31 cellular contexts compared by ENCODE assay signal in genomic region chr3:10645800-10646199, GRCh38.
"Had no signal": no experiment of that assay in that cellular context is flagged by ENCODE, and none has a peak within 500 bp of the region (broad histone marks: within the 10 kb centered on the region; RNA-seq: fewer than 3 reads in every experiment).

No MANE protein-coding gene starts in this region.

- H3K4me3 ChIP-seq: MG63, SJCRH30, SK-N-MC had no signal

- H3K9me3 ChIP-seq: MG63, SJCRH30 had no signal

- DNase-seq: activated CD4-positive, alpha-beta T cell treated with anti-CD3 and anti-CD28 coated beads, Interleukin-2, amount 10 ng/mL, durations not matched to agents 24 days and 14 days; activated CD4-positive, alpha-beta T cell treated with anti-CD3 and anti-CD28 coated beads, Interleukin-2, amount 50 U/mL, for 4 hours; activated CD8-positive, alpha-beta T cell treated with anti-CD3 and anti-CD28 coated beads for 36 hours; activated effector memory CD4-positive, alpha-beta T cell treated with anti-CD3 and anti-CD28 coated beads, Interleukin-2, amount 50 U/mL, for 16 hours; activated naive CD4-positive, alpha-beta T cell; activated naive CD4-positive, alpha-beta T cell treated with anti-CD3 and anti-CD28 coated beads, Interleukin-2, amount 50 U/mL, for 16 hours; activated naive CD8-positive, alpha-beta T cell treated with anti-CD3 and anti-CD28 coated beads for 36 hours; activated T-cell treated with anti-CD3 and anti-CD28 coated beads, Interleukin-2, amount 50 U/mL, for 1 hour; activated T-cell treated with anti-CD3 and anti-CD28 coated beads, Interleukin-2, amount 50 U/mL, for 72 hours; amniotic stem cell; aorta; brain microvascular endothelial cell; Kasumi-1; KG1; MG63; NCI-H1048; NCI-H1105 treated with DMSO at 0.1 percent for 48 hours; NCI-H1436; NCI-H1694; NCI-H1930; NCI-H2081 treated with DMSO at 0.1 percent for 48 hours; NCI-H226; NCI-H446 treated with DMSO at 0.1 percent for 48 hours; NCI-H524; SHP77; SJCRH30 had no signal

- H3K27ac Mint-ChIP-seq: activated CD4-positive, alpha-beta T cell treated with anti-CD3 and anti-CD28 coated beads, Interleukin-2, amount 10 ng/mL, durations not matched to agents 24 days and 14 days; activated CD8-positive, alpha-beta T cell treated with anti-CD3 and anti-CD28 coated beads for 36 hours; activated naive CD8-positive, alpha-beta T cell treated with anti-CD3 and anti-CD28 coated beads for 36 hours; activated T-cell treated with anti-CD3 and anti-CD28 coated beads, Interleukin-2, amount 50 U/mL, for 72 hours; activated T-helper 17 cell treated with anti-CD3 and anti-CD28 coated beads, Interleukin-2, amount 50 U/mL, for 72 hours; T-helper 1 cell treated with Interleukin-12 subunit alpha and Interleukin-12 subunit beta and Interleukin-4 antibody, amounts not matched to agents 30 μg/mL and 1 μg/mL, for 36 hours; T-helper 2 cell treated with Interferon-gamma antibody and Interleukin-4, amounts not matched to agents 5 μg/mL and 100 μg/mL, for 36 hours had no signal

- H3K4me3 Mint-ChIP-seq: activated CD4-positive, alpha-beta T cell treated with anti-CD3 and anti-CD28 coated beads, Interleukin-2, amount 10 ng/mL, durations not matched to agents 24 days and 14 days; activated CD8-positive, alpha-beta T cell treated with anti-CD3 and anti-CD28 coated beads for 36 hours; activated naive CD8-positive, alpha-beta T cell treated with anti-CD3 and anti-CD28 coated beads for 36 hours; activated T-cell treated with anti-CD3 and anti-CD28 coated beads, Interleukin-2, amount 50 U/mL, for 72 hours; activated T-helper 17 cell treated with anti-CD3 and anti-CD28 coated beads, Interleukin-2, amount 50 U/mL, for 72 hours; T-helper 1 cell treated with Interleukin-12 subunit alpha and Interleukin-12 subunit beta and Interleukin-4 antibody, amounts not matched to agents 30 μg/mL and 1 μg/mL, for 36 hours; T-helper 2 cell treated with Interferon-gamma antibody and Interleukin-4, amounts not matched to agents 5 μg/mL and 100 μg/mL, for 36 hours had no signal

- H3K27ac ChIP-seq: brain microvascular endothelial cell, SJCRH30, SK-N-MC had no signal

- ATAC-seq: activated CD8-positive, alpha-beta T cell treated with anti-CD3 and anti-CD28 coated beads for 36 hours; activated T-cell treated with anti-CD3 and anti-CD28 coated beads, Interleukin-2, amount 50 U/mL, for 72 hours; activated T-helper 17 cell treated with anti-CD3 and anti-CD28 coated beads, Interleukin-2, amount 50 U/mL, for 72 hours; Panc1 had no signal

- H3K36me3 Mint-ChIP-seq: activated naive CD8-positive, alpha-beta T cell treated with anti-CD3 and anti-CD28 coated beads for 36 hours had no signal

- H3K4me1 ChIP-seq: SJCRH30 had no signal

- H3K4me1 Mint-ChIP-seq: activated CD4-positive, alpha-beta T cell treated with anti-CD3 and anti-CD28 coated beads, Interleukin-2, amount 10 ng/mL, durations not matched to agents 24 days and 14 days; activated naive CD8-positive, alpha-beta T cell treated with anti-CD3 and anti-CD28 coated beads for 36 hours; activated T-helper 17 cell treated with anti-CD3 and anti-CD28 coated beads, Interleukin-2, amount 50 U/mL, for 72 hours had no signal

- H3K27me3 ChIP-seq: brain microvascular endothelial cell, MG63, SJCRH30 had no signal

- H3K36me3 ChIP-seq: brain microvascular endothelial cell, MG63, SJCRH30 had no signal

- H3K9me3 Mint-ChIP-seq: activated CD4-positive, alpha-beta T cell treated with anti-CD3 and anti-CD28 coated beads, Interleukin-2, amount 10 ng/mL, durations not matched to agents 24 days and 14 days; activated CD8-positive, alpha-beta T cell treated with anti-CD3 and anti-CD28 coated beads for 36 hours; activated naive CD8-positive, alpha-beta T cell treated with anti-CD3 and anti-CD28 coated beads for 36 hours; activated T-cell treated with anti-CD3 and anti-CD28 coated beads, Interleukin-2, amount 50 U/mL, for 72 hours; activated T-helper 17 cell treated with anti-CD3 and anti-CD28 coated beads, Interleukin-2, amount 50 U/mL, for 72 hours; T-helper 1 cell treated with Interleukin-12 subunit alpha and Interleukin-12 subunit beta and Interleukin-4 antibody, amounts not matched to agents 30 μg/mL and 1 μg/mL, for 36 hours; T-helper 2 cell treated with Interferon-gamma antibody and Interleukin-4, amounts not matched to agents 5 μg/mL and 100 μg/mL, for 36 hours had no signal
